17 cellular contexts compared by ENCODE assay signal in genomic region chr4:95506264-95506663, GRCh38. TPM values are rescaled to one million over a fixed set of nuclear protein-coding genes. Genes with fewer than 3 reads are reported as not detected.
DNase-seq lines count a peak whose midpoint lies in the region; ATAC-seq and TF ChIP-seq lines count a peak whose summit lies in the region.
"Had no signal": no experiment of that assay in that cellular context is flagged by ENCODE, and none has a peak within 500 bp of the region (broad histone marks: within the 10 kb centered on the region; RNA-seq: fewer than 3 reads in every experiment).

No MANE protein-coding gene starts in this region.

- H2AFZ ChIP-seq in SK-N-SH (ENCODE audit: low read depth): no peak overlapping the region
- no peak overlapping the region for H2AFZ ChIP-seq in osteoblast (ENCODE audit: low read length)

- TF ChIP-seq CTCF in SK-N-SH (IDR thresholded peaks at IDR 0.05): no peak
- TF ChIP-seq CTCF in fibroblast of pulmonary artery (IDR thresholded peaks at IDR 0.05; ENCODE audit: low read length, missing control alignments): no peak
- no peak for TF ChIP-seq CTCF in osteoblast (IDR thresholded peaks at IDR 0.05; ENCODE audit: extremely low read depth, low read depth, low read length)
- TF ChIP-seq CTCF in tibial artery (IDR thresholded peaks at IDR 0.05): no peak

- no peak for TF ChIP-seq RAD21 in SK-N-SH (IDR thresholded peaks at IDR 0.05; ENCODE audit: low read length)

- H3F3A ChIP-seq in SK-N-SH (replicated peaks; ENCODE audit: insufficient read depth): peaks cover 31% of the 10 kb centered on the region

- no peak for ATAC-seq in HG03460 (IDR thresholded peaks at IDR 0.05; ENCODE audit: unreplicated experiment)
- ATAC-seq: activated CD8-positive, alpha-beta memory T cell treated with anti-CD3 and anti-CD28 coated beads, Interleukin-2, amount 10 ng/mL, durations not matched to agents 7 days and 5 days; gastrocnemius medialis had no signal

- no peaks in the 10 kb centered on the region for H3K9me2 ChIP-seq in SK-N-SH

- H3K27ac ChIP-seq in SK-N-SH (ENCODE audit: low read depth in 2 of 2, low read length in 1 of 2) (peak overlapping the region in 1 of 2 experiments; percentile 28; a peak in 2 of 4 replicates), osteoblast (ENCODE audit: low read depth, low read length) (peak overlapping the region; percentile 68), tibial artery (no peak overlapping the region)
- H3K27ac ChIP-seq: gastrocnemius medialis, skin epidermis had no signal

- no peak for TF ChIP-seq EP300 in SK-N-SH (IDR thresholded peaks at IDR 0.05; ENCODE audit: borderline replicate concordance in 1 of 2, low read depth in 1 of 2, low read length in 1 of 2)

- H3K4me3 ChIP-seq in SK-N-SH (ENCODE audit: low read depth in 2 of 2, low read length in 1 of 2): no peak overlapping the region
- H3K4me3 ChIP-seq in fibroblast of pulmonary artery (replicated peaks; ENCODE audit: low read depth, low read length): no peak overlapping the region
- H3K4me3 ChIP-seq in osteoblast (ENCODE audit: insufficient read depth, low read length): no peak overlapping the region
- H3K4me3 ChIP-seq in tibial artery: no peak overlapping the region
- H3K4me3 ChIP-seq: gastrocnemius medialis, skin epidermis, thyroid gland had no signal

- H3K4me1 ChIP-seq in SK-N-SH (ENCODE audit: control insufficient read depth in 1 of 2, insufficient read depth in 2 of 2, low read depth in 1 of 2, low read length in 1 of 2): peaks cover 13 to 23% of the 10 kb centered on the region in 2 experiments; a peak in 3 of 4 replicates
- H3K4me1 ChIP-seq in osteoblast (ENCODE audit: insufficient read depth, low read length): peaks cover 43% of the 10 kb centered on the region
- H3K4me1 ChIP-seq in tibial artery: peaks cover 0 to 43% (median 11%) of the 10 kb centered on the region in 4 donors
- H3K4me1 ChIP-seq: gastrocnemius medialis had no signal

- 82% methylated on average over 4 of the region's 4 CpGs for WGBS in SK-N-SH (ENCODE audit: low lambda C conversion rate)

- no peak overlapping the region for H3K9ac ChIP-seq in SK-N-SH

- no peaks in the 10 kb centered on the region for H3K9me3 ChIP-seq in SK-N-SH
- H3K9me3 ChIP-seq in osteoblast (ENCODE audit: low read depth, low read length): no peaks in the 10 kb centered on the region
- H3K9me3 ChIP-seq in tibial artery: no peaks in the 10 kb centered on the region
- H3K9me3 ChIP-seq: gastrocnemius medialis, thyroid gland had no signal

- H3K27me3 ChIP-seq in SK-N-SH (ENCODE audit: insufficient read depth) (no peaks in the 10 kb centered on the region), osteoblast (ENCODE audit: insufficient read depth, low read length) (no peaks in the 10 kb centered on the region), tibial artery (no peaks in the 10 kb centered on the region)
- H3K27me3 ChIP-seq: gastrocnemius medialis, thyroid gland had no signal

- H4K20me1 ChIP-seq in SK-N-SH (ENCODE audit: insufficient read depth) (no peaks in the 10 kb centered on the region), osteoblast (ENCODE audit: insufficient read depth, low read length) (no peaks in the 10 kb centered on the region)

- intact Hi-C loops in tibial artery (cut with DNase I; ENCODE audit: low total_unique reads): no loop called here

- no peak overlapping the region for H3K4me2 ChIP-seq in SK-N-SH
- peak overlapping the region; percentile 8 for H3K4me2 ChIP-seq in osteoblast (ENCODE audit: insufficient read depth, low read length)

- peaks cover 0 to 3% of the 10 kb centered on the region in 2 experiments for H3K36me3 ChIP-seq in SK-N-SH (replicated peaks in 1 of 2; ENCODE audit: control insufficient read depth in 1 of 2, insufficient read depth in 2 of 2, low read length in 1 of 2)
- no peaks in the 10 kb centered on the region for H3K36me3 ChIP-seq in osteoblast (ENCODE audit: insufficient read depth, low read length)
- H3K36me3 ChIP-seq in tibial artery: no peaks in the 10 kb centered on the region
- H3K36me3 ChIP-seq: gastrocnemius medialis, thyroid gland had no signal

- POLR2A ChIA-PET in SK-N-SH (lab: Yijun Ruan, JAX): no interaction called here

- CTCF ChIA-PET in SK-N-SH (lab: Yijun Ruan, JAX): interaction anchor here (9.4 kb wide), 1 partner anchor 37 kb away, joined by 183 read pairs; the partner anchor contains the start of gene UNC5C

- H3K79me2 ChIP-seq in SK-N-SH (ENCODE audit: insufficient read depth) (no peaks in the 10 kb centered on the region), osteoblast (ENCODE audit: insufficient read depth, low read length) (no peaks in the 10 kb centered on the region)

- DNase-seq in HS-5 (ENCODE audit: low read depth) (peak; percentile 53), SK-N-SH (no peak), fibroblast of pulmonary artery (ENCODE audit: low read depth) (peak; percentile 35), osteoblast (ENCODE audit: insufficient read length, low spot score, missing footprints) (peak; percentile 52), amygdala (lab: John Stamatoyannopoulos, UW) (no peak), tibial artery (no peak), SHP77 treated with DMSO at 0.1 percent for 48 hours (lab: John Stamatoyannopoulos, UW) (no peak)
- DNase-seq: activated CD8-positive, alpha-beta memory T cell treated with anti-CD3 and anti-CD28 coated beads, Interleukin-2, amount 10 ng/mL, durations not matched to agents 7 days and 5 days; gastrocnemius medialis; naive B cell; NCI-H146; Right ventricle myocardium superior; T-helper 9 cell; thyroid gland had no signal

TF ChIP-seq in SK-N-SH, 30 proteins besides CTCF, POLR2A, EP300 and RAD21:
- TF ChIP-seq SIN3A (IDR thresholded peaks at IDR 0.05; ENCODE audit: borderline replicate concordance, low read depth, low read length) (no peak), TCF12 (IDR thresholded peaks at IDR 0.05) (peak; percentile 18; the same call in 1 of the 2 replicates), CHD2 (IDR thresholded peaks at IDR 0.05; ENCODE audit: low read length, partially characterized antibody) (no peak), RXRA (IDR thresholded peaks at IDR 0.05; ENCODE audit: borderline replicate concordance, low read depth) (no peak), FOSL2 (IDR thresholded peaks at IDR 0.05; ENCODE audit: borderline replicate concordance, low read depth) (no peak; the same call in 1 of the 2 replicates), FOXJ3 (CRISPR knock-in tag; IDR thresholded peaks at IDR 0.05) (no peak), NFIC (IDR thresholded peaks at IDR 0.05; ENCODE audit: borderline replicate concordance) (peak; percentile 40; the same call in 1 of the 2 replicates), PBX3 (IDR thresholded peaks at IDR 0.05) (peak; percentile 69), JUND (IDR thresholded peaks at IDR 0.05) (peak; percentile 38), USF2 (IDR thresholded peaks at IDR 0.05; ENCODE audit: borderline replicate concordance, low read depth, low read length) (no peak), MEF2A (IDR thresholded peaks at IDR 0.05; ENCODE audit: borderline replicate concordance, low read depth) (no peak), GATA2 (CRISPR knock-in tag; IDR thresholded peaks at IDR 0.05) (no peak), MXI1 (IDR thresholded peaks at IDR 0.05; ENCODE audit: low read depth, low read length) (no peak), SMC3 (IDR thresholded peaks at IDR 0.05; ENCODE audit: low read depth, low read length) (no peak)
TF ChIP-seq in SK-N-SH: peak in this region for 4.

RNA-seq across cellular contexts. Expression of gene UNC5C, which starts 42.5 kb away (rescaled TPM):
- polyA plus RNA-seq in SK-N-SH (2012; rRNA removed): 3.3 and 5.4 TPM in 2 replicates
- 3.9 and 5.5 TPM in 2 replicates for polyA plus RNA-seq in SK-N-SH (2012; cell fraction: cytosol; rRNA removed)
- 3.7 and 5.9 TPM in 2 replicates for polyA plus RNA-seq in SK-N-SH (2012; cell fraction: nucleus; rRNA removed)
- 9.0 and 13.6 TPM in 2 replicates for total RNA-seq in osteoblast
- total RNA-seq: activated CD8-positive, alpha-beta memory T cell treated with anti-CD3 and anti-CD28 coated beads, Interleukin-2, amount 10 ng/mL, durations not matched to agents 7 days and 5 days had no signal
- polyA plus RNA-seq: BJ had no signal

Comparison
In these comparisons a context has a peak if more than half of its experiments do, and no peak if none do; other contexts are left out.
1. DNase-seq: peak in HS-5 (single experiment), fibroblast of pulmonary artery (single experiment) and osteoblast (single experiment); none in SK-N-SH (single experiment), amygdala (0 of 56), tibial artery (0 of 2) and SHP77 treated with DMSO at 0.1 percent for 48 hours (single experiment).